ENCODE assay signal across 9 cellular contexts in genomic region chr20:62240015-62240685, GRCh38. TPM values are rescaled to one million over a fixed set of nuclear protein-coding genes. Genes with fewer than 3 reads are reported as not detected.
DNase-seq lines count a peak whose midpoint lies in the region; ATAC-seq and TF ChIP-seq lines count a peak whose summit lies in the region.
"Had no signal": no experiment of that assay in that cellular context is flagged by ENCODE, and none has a peak within 500 bp of the region (broad histone marks: within the 10 kb centered on the region; RNA-seq: fewer than 3 reads in every experiment).

No MANE protein-coding gene starts in this region.

- peaks cover 66% of the 10 kb centered on the region for H3K79me2 ChIP-seq in Loucy (ENCODE audit: insufficient read depth, low read length)

- no peaks in the 10 kb centered on the region for H3K9me2 ChIP-seq in Loucy (replicated peaks; ENCODE audit: low read depth, low read length)

- H2BK120ac ChIP-seq in neuronal stem cell (ENCODE audit: low read depth, low read length), result no peak overlapping the region

- ATAC-seq in CD8-positive, alpha-beta T cell, result no peak
- no peak for ATAC-seq in GM21576 (IDR thresholded peaks at IDR 0.05; ENCODE audit: unreplicated experiment)

- no peaks in the 10 kb centered on the region for H3K9me3 Mint-ChIP-seq in CD8-positive, alpha-beta T cell
- H3K9me3 Mint-ChIP-seq in chondrocyte (ENCODE audit: low read depth) (no peaks in the 10 kb centered on the region), osteocyte (ENCODE audit: unreplicated experiment) (no peaks in the 10 kb centered on the region)

- peaks cover 25% of the 10 kb centered on the region for H3K79me1 ChIP-seq in neuronal stem cell (ENCODE audit: low read depth, low read length)

- H3K27ac ChIP-seq in CD8-positive, alpha-beta T cell (ENCODE audit: low read depth, low read length), result no peak overlapping the region
- no peak overlapping the region for H3K27ac ChIP-seq in neuronal stem cell (replicated peaks; ENCODE audit: low read length)

- peaks cover 32% of the 10 kb centered on the region for H3K4me1 ChIP-seq in CD8-positive, alpha-beta T cell (ENCODE audit: insufficient read depth, low read length)
- peaks cover 63% of the 10 kb centered on the region for H3K4me1 ChIP-seq in Loucy (ENCODE audit: insufficient read depth, low read length, poor library complexity, severe bottlenecking)
- peaks cover 29 to 30% of the 10 kb centered on the region in 2 donors for H3K4me1 ChIP-seq in neuronal stem cell (ENCODE audit: control insufficient read depth in 2 of 2, insufficient read depth in 1 of 2, low read depth in 1 of 2, low read length in 2 of 2)

- POLR2A ChIA-PET in CD8-positive, alpha-beta T cell (lab: Charles Lee), result no interaction called here

- H3K27me3 ChIP-seq in CD8-positive, alpha-beta T cell (ENCODE audit: insufficient read depth, low read length), result no peaks in the 10 kb centered on the region
- H3K27me3 ChIP-seq in Loucy (ENCODE audit: insufficient read depth, low read length, poor library complexity, severe bottlenecking), result no peaks in the 10 kb centered on the region
- H3K27me3 ChIP-seq in neuronal stem cell (ENCODE audit: control insufficient read depth in 3 of 3, insufficient read depth in 3 of 3, low read depth in 1 of 3, low read length in 3 of 3), result no peaks in the 10 kb centered on the region

- H3K36me3 ChIP-seq in CD8-positive, alpha-beta T cell (ENCODE audit: insufficient read depth, low read length), result peaks cover 3% of the 10 kb centered on the region
- no peaks in the 10 kb centered on the region for H3K36me3 ChIP-seq in Loucy (ENCODE audit: insufficient read depth, low read length)
- H3K36me3 ChIP-seq in neuronal stem cell (replicated peaks in 1 of 2; ENCODE audit: control insufficient read depth in 2 of 2, insufficient read depth in 2 of 2, low read length in 2 of 2), result peaks cover 6 to 36% of the 10 kb centered on the region in 2 donors

- intact Hi-C loops in CD8-positive, alpha-beta T cell (cut with DNase I, micrococcal nuclease), result no loop called here

- no CpG with 5 or more reads among the region's 13 CpGs for WGBS in neuronal stem cell (ENCODE audit: extremely low coverage in 2 of 2, insufficient read length in 2 of 2, insufficient replicate concordance in 1 of 2), 2 donors

- H3K9ac ChIP-seq in Loucy (ENCODE audit: low read depth, low read length, poor library complexity, severe bottlenecking) (peak overlapping the region; percentile 81), neuronal stem cell (ENCODE audit: low read depth, low read length, poor library complexity) (no peak overlapping the region)

- H4K8ac ChIP-seq in neuronal stem cell (ENCODE audit: low read depth, low read length), result no peak overlapping the region

- peaks cover 28% of the 10 kb centered on the region for H3K36me3 Mint-ChIP-seq in CD8-positive, alpha-beta T cell
- H3K36me3 Mint-ChIP-seq in chondrocyte (ENCODE audit: low read depth) (peaks cover 3% of the 10 kb centered on the region), osteocyte (ENCODE audit: unreplicated experiment) (peaks cover 10% of the 10 kb centered on the region)

- TF ChIP-seq CTCF in CD8-positive, alpha-beta T cell (IDR thresholded peaks at IDR 0.05), result no peak
- TF ChIP-seq CTCF in Loucy (conservative IDR thresholded peaks at IDR 0.05; ENCODE audit: low read length) (no peak), chondrocyte (IDR thresholded peaks at IDR 0.05) (no peak), osteocyte (IDR thresholded peaks at IDR 0.05) (no peak)

- no peak overlapping the region for H2BK15ac ChIP-seq in neuronal stem cell (ENCODE audit: low read length)

- H3K23ac ChIP-seq in neuronal stem cell (ENCODE audit: low read depth, low read length, poor library complexity), result no peak overlapping the region

- no peak overlapping the region for H2BK5ac ChIP-seq in neuronal stem cell (ENCODE audit: low read length)

- H3K4me3 ChIP-seq in CD8-positive, alpha-beta T cell (ENCODE audit: low read depth, low read length), result no peak overlapping the region
- H3K4me3 ChIP-seq in Loucy (ENCODE audit: low read length, poor library complexity, severe bottlenecking), result peak overlapping the region; percentile 94
- H3K4me3 ChIP-seq in neuronal stem cell (ENCODE audit: low read length in 2 of 2), result peak overlapping the region in 1 of 2 donors; percentile 22

- H3K4ac ChIP-seq in neuronal stem cell (ENCODE audit: low read length), result no peak overlapping the region

- H3K9me3 ChIP-seq in CD8-positive, alpha-beta T cell (ENCODE audit: low read length), result no peaks in the 10 kb centered on the region
- H3K9me3 ChIP-seq in Loucy (ENCODE audit: insufficient read depth, low read depth, low read length), result no peaks in the 10 kb centered on the region
- H3K9me3 ChIP-seq in neuronal stem cell (replicated peaks in 1 of 2; ENCODE audit: control insufficient read depth in 2 of 2, insufficient read depth in 1 of 2, low read depth in 1 of 2, low read length in 2 of 2), result no peaks in the 10 kb centered on the region

- peaks cover 52% of the 10 kb centered on the region for H3K4me1 Mint-ChIP-seq in CD8-positive, alpha-beta T cell (ENCODE audit: low read depth)
- H3K4me1 Mint-ChIP-seq in chondrocyte (ENCODE audit: low read depth) (peaks cover 36% of the 10 kb centered on the region), osteocyte (ENCODE audit: unreplicated experiment) (peaks cover 31% of the 10 kb centered on the region)

- peaks cover 2% of the 10 kb centered on the region for H3K27me3 Mint-ChIP-seq in CD8-positive, alpha-beta T cell (ENCODE audit: low read depth)
- H3K27me3 Mint-ChIP-seq in chondrocyte (ENCODE audit: low read depth) (no peaks in the 10 kb centered on the region), osteocyte (ENCODE audit: unreplicated experiment) (no peaks in the 10 kb centered on the region)

- no peaks in the 10 kb centered on the region; the same call in 1 of the 2 replicates for H3F3A ChIP-seq in Loucy (ENCODE audit: low read depth)

- H4K91ac ChIP-seq in neuronal stem cell (ENCODE audit: low read depth, low read length, poor library complexity), result no peak overlapping the region

- CTCF ChIA-PET in CD8-positive, alpha-beta T cell (lab: Charles Lee), result no interaction called here

- H3K27ac Mint-ChIP-seq in CD8-positive, alpha-beta T cell, result peak overlapping the region; percentile 58
- H3K27ac Mint-ChIP-seq in chondrocyte (ENCODE audit: unreplicated experiment) (no peak overlapping the region), osteocyte (ENCODE audit: unreplicated experiment) (no peak overlapping the region)

- H2AFZ ChIP-seq in Loucy (ENCODE audit: low read length), result no peak overlapping the region
- H2AFZ ChIP-seq in neuronal stem cell (ENCODE audit: low read length), result no peak overlapping the region

- H3K4me2 ChIP-seq in Loucy (ENCODE audit: low read depth, low read length, poor library complexity, severe bottlenecking) (peak overlapping the region; percentile 96), neuronal stem cell (ENCODE audit: insufficient read depth, low read length, poor library complexity, severe bottlenecking) (no peak overlapping the region)

- H4K20me1 ChIP-seq in Loucy (ENCODE audit: insufficient read depth, low read length, poor library complexity, severe bottlenecking), result peaks cover 58% of the 10 kb centered on the region

- no peak overlapping the region for H3K14ac ChIP-seq in neuronal stem cell (ENCODE audit: low read length)

- H3K18ac ChIP-seq in neuronal stem cell (ENCODE audit: low read length), result no peak overlapping the region

- H2AK5ac ChIP-seq in neuronal stem cell (ENCODE audit: low read depth, low read length), result no peak overlapping the region

- no peak overlapping the region for H2BK12ac ChIP-seq in neuronal stem cell (ENCODE audit: low read length)

- DNase-seq in CD8-positive, alpha-beta T cell, result no peak
- no peak for DNase-seq in chondrocyte (ENCODE audit: low spot score)
- no peak for DNase-seq in osteocyte (ENCODE audit: extremely low spot score, unreplicated experiment)
- DNase-seq in neuronal stem cell (ENCODE audit: low spot score), result no peak
- DNase-seq in GM19240 (ENCODE audit: insufficient read length, low spot score), result no peak
- DNase-seq: NCI-H2081 had no signal

- peak overlapping the region; percentile 61 for H3K4me3 Mint-ChIP-seq in CD8-positive, alpha-beta T cell
- peak overlapping the region; percentile 36 for H3K4me3 Mint-ChIP-seq in chondrocyte (ENCODE audit: unreplicated experiment)
- H3K4me3 Mint-ChIP-seq in osteocyte (ENCODE audit: unreplicated experiment), result peak overlapping the region; percentile 80

RNA-seq across cellular contexts. Expression of gene OSBPL2, which starts 1.8 kb away (rescaled TPM):
- 10 to 100 TPM; 63.6 to 64.2 TPM for total RNA-seq in CD8-positive, alpha-beta T cell
- 44.4 to 49.0 TPM (median 48.3 TPM) in 3 replicates for total RNA-seq in chondrocyte
- 46.3 and 50.9 TPM in 2 replicates for total RNA-seq in osteocyte
- polyA plus RNA-seq in neuronal stem cell (2013, experiment 1 of 2), result 23.2 TPM
- 23.6 TPM for polyA plus RNA-seq in neuronal stem cell (2013, experiment 2 of 2)

RNA-seq across cellular contexts. Expression of gene HRH3, which starts 20.1 kb away (rescaled TPM):
- total RNA-seq in CD8-positive, alpha-beta T cell, result not detected
- total RNA-seq in chondrocyte (not detected in 3 replicates), osteocyte (not detected in 2 replicates)
- polyA plus RNA-seq in neuronal stem cell (2013, experiment 1 of 2), result 1.4 TPM
- 1.4 TPM for polyA plus RNA-seq in neuronal stem cell (2013, experiment 2 of 2)
- total RNA-seq: RPMI7951 had no signal

RNA-seq across cellular contexts. Expression of gene MTG2, which starts 57.3 kb away (rescaled TPM):
- 1 to 10 TPM; 7.7 to 8.8 TPM for total RNA-seq in CD8-positive, alpha-beta T cell
- total RNA-seq in chondrocyte (22.3 to 28.3 TPM (median 22.6 TPM) in 3 replicates), osteocyte (29.3 and 30.7 TPM in 2 replicates)
- 24.2 TPM for polyA plus RNA-seq in neuronal stem cell (2013, experiment 1 of 2)
- polyA plus RNA-seq in neuronal stem cell (2013, experiment 2 of 2), result 25.1 TPM
